In genomic region chr5:80411589-80412219, GRCh38 we compare ENCODE assay signal across 30 cellular contexts. TPM values are rescaled to one million over a fixed set of nuclear protein-coding genes. Genes with fewer than 3 reads are reported as not detected.
DNase-seq lines count a peak whose midpoint lies in the region; ATAC-seq, FAIRE-seq and TF ChIP-seq lines count a peak whose summit lies in the region.
"Had no signal": no experiment of that assay in that cellular context is flagged by ENCODE, and none has a peak within 500 bp of the region (broad histone marks: within the 10 kb centered on the region; RNA-seq: fewer than 3 reads in every experiment).

No MANE protein-coding gene starts in this region.

- H3K9me3 ChIP-seq in left ventricle myocardium inferior (replicated peaks), result no peaks in the 10 kb centered on the region
- H3K9me3 ChIP-seq in heart left ventricle, result no peaks in the 10 kb centered on the region
- no peaks in the 10 kb centered on the region for H3K9me3 ChIP-seq in astrocyte (ENCODE audit: insufficient read depth, low read depth, low read length)
- no peaks in the 10 kb centered on the region for H3K9me3 ChIP-seq in mesenchymal stem cell (ENCODE audit: control insufficient read depth, low read length)
- H3K9me3 ChIP-seq in neuronal stem cell (replicated peaks in 1 of 2; ENCODE audit: control insufficient read depth in 2 of 2, insufficient read depth in 1 of 2, low read depth in 1 of 2, low read length in 2 of 2), result peaks cover 0 to 6% of the 10 kb centered on the region in 2 donors
- H3K9me3 ChIP-seq: ascending aorta, BE2C had no signal

- H2AFZ ChIP-seq in astrocyte (ENCODE audit: low read depth, low read length), result no peak overlapping the region
- H2AFZ ChIP-seq in mesenchymal stem cell (ENCODE audit: low read depth, low read length), result no peak overlapping the region
- no peak overlapping the region for H2AFZ ChIP-seq in neuronal stem cell (ENCODE audit: low read length)

- H3K27ac ChIP-seq in left ventricle myocardium inferior (replicated peaks), result peak overlapping the region; percentile 32
- peak overlapping the region in 2 of 12 donors; percentile 6 to 8 for H3K27ac ChIP-seq in heart left ventricle
- no peak overlapping the region for H3K27ac ChIP-seq in astrocyte (ENCODE audit: low read depth, low read length)
- no peak overlapping the region for H3K27ac ChIP-seq in mesenchymal stem cell (ENCODE audit: low read length, poor library complexity, severe bottlenecking)
- no peak overlapping the region for H3K27ac ChIP-seq in neuronal stem cell (replicated peaks; ENCODE audit: low read length)
- H3K27ac ChIP-seq: ascending aorta, epithelial cell of prostate had no signal

- H3K4me2 ChIP-seq in astrocyte (ENCODE audit: low read length) (no peak overlapping the region), mesenchymal stem cell (ENCODE audit: low read length, poor library complexity, severe bottlenecking) (no peak overlapping the region), neuronal stem cell (ENCODE audit: insufficient read depth, low read length, poor library complexity, severe bottlenecking) (no peak overlapping the region)

- H3K4me3 ChIP-seq in left ventricle myocardium inferior, result peak overlapping the region; percentile 2
- no peak overlapping the region for H3K4me3 ChIP-seq in heart left ventricle
- H3K4me3 ChIP-seq in astrocyte (ENCODE audit: insufficient read depth, low read depth, low read length), result no peak overlapping the region
- no peak overlapping the region for H3K4me3 ChIP-seq in mesenchymal stem cell (ENCODE audit: insufficient read depth in 1 of 2, low read depth in 1 of 2, low read length in 2 of 2)
- H3K4me3 ChIP-seq in neuronal stem cell (ENCODE audit: low read length in 2 of 2), result no peak overlapping the region
- H3K4me3 ChIP-seq: ascending aorta had no signal

- no peak overlapping the region for H2BK5ac ChIP-seq in mesenchymal stem cell (ENCODE audit: low read depth, low read length, poor library complexity, severe bottlenecking)
- no peak overlapping the region for H2BK5ac ChIP-seq in neuronal stem cell (ENCODE audit: low read length)

- H3K27ac Mint-ChIP-seq in astrocyte (ENCODE audit: unreplicated experiment) (no peak overlapping the region), type B pancreatic cell (no peak overlapping the region)
- H3K27ac Mint-ChIP-seq: activated CD4-positive, alpha-beta memory T cell treated with anti-CD3 and anti-CD28 coated beads, Interleukin-2, amount 10 ng/mL, durations not matched to agents 7 days and 5 days; activated naive CD8-positive, alpha-beta T cell treated with anti-CD3 and anti-CD28 coated beads for 36 hours; stimulated activated naive CD8-positive, alpha-beta T cell treated with anti-CD3 and anti-CD28 coated beads, Interleukin-15, Interleukin-2, amounts not matched to agents 100 ng/mL and 50 ng/mL, for 24 hours had no signal

- H3K14ac ChIP-seq in mesenchymal stem cell (ENCODE audit: low read length in 2 of 2) (no peak overlapping the region), neuronal stem cell (ENCODE audit: low read length) (no peak overlapping the region)

- intact Hi-C loops in left ventricle myocardium inferior (cut with micrococcal nuclease) (no loop called here), heart left ventricle (cut with DNase I) (no loop called here)

- WGBS in heart left ventricle, 4 donors, result 58 to 60% (median 59%) methylated on average over 3 of the region's 3 CpGs
- WGBS in mesenchymal stem cell, result 73% methylated on average over 3 of the region's 3 CpGs
- WGBS in neuronal stem cell (ENCODE audit: extremely low coverage in 2 of 2, insufficient read length in 2 of 2, insufficient replicate concordance in 1 of 2), 2 donors, result no CpG with 5 or more reads among the region's 3 CpGs

- H2BK12ac ChIP-seq in mesenchymal stem cell (ENCODE audit: low read length in 2 of 2), result no peak overlapping the region
- no peak overlapping the region for H2BK12ac ChIP-seq in neuronal stem cell (ENCODE audit: low read length)

- FAIRE-seq in astrocyte (lab: Jason Lieb, UNC), result no peak

- H3K23ac ChIP-seq in mesenchymal stem cell (ENCODE audit: low read length in 2 of 2) (no peak overlapping the region), neuronal stem cell (ENCODE audit: low read depth, low read length, poor library complexity) (no peak overlapping the region)

- H2BK120ac ChIP-seq in mesenchymal stem cell (ENCODE audit: low read depth, low read length) (no peak overlapping the region), neuronal stem cell (ENCODE audit: low read depth, low read length) (no peak overlapping the region)

- H3K4ac ChIP-seq in mesenchymal stem cell (ENCODE audit: low read depth in 1 of 2, low read length in 2 of 2), result no peak overlapping the region
- H3K4ac ChIP-seq in neuronal stem cell (ENCODE audit: low read length), result no peak overlapping the region

- peaks cover 20% of the 10 kb centered on the region for H3K4me1 Mint-ChIP-seq in astrocyte (ENCODE audit: low read depth, unreplicated experiment)
- peaks cover 24% of the 10 kb centered on the region for H3K4me1 Mint-ChIP-seq in type B pancreatic cell (ENCODE audit: unreplicated experiment)

- H2BK15ac ChIP-seq in mesenchymal stem cell (ENCODE audit: low read depth, poor library complexity, severe bottlenecking) (no peak overlapping the region), neuronal stem cell (ENCODE audit: low read length) (no peak overlapping the region)

- H3K36me3 ChIP-seq in left ventricle myocardium inferior (no peaks in the 10 kb centered on the region), heart left ventricle (peaks cover 0 to 17% (median 0%) of the 10 kb centered on the region in 9 donors), astrocyte (ENCODE audit: insufficient read depth, low read length) (no peaks in the 10 kb centered on the region), mesenchymal stem cell (ENCODE audit: control insufficient read depth in 1 of 2, insufficient read depth in 2 of 2, low read depth in 1 of 2, low read length in 2 of 2) (peaks cover 0 to 7% of the 10 kb centered on the region in 2 experiments), neuronal stem cell (replicated peaks in 1 of 2; ENCODE audit: control insufficient read depth in 2 of 2, insufficient read depth in 2 of 2, low read length in 2 of 2) (peaks cover 0 to 38% of the 10 kb centered on the region in 2 donors)
- H3K36me3 ChIP-seq: ascending aorta had no signal

- H3K4me1 ChIP-seq in left ventricle myocardium inferior, result peaks cover 48% of the 10 kb centered on the region
- H3K4me1 ChIP-seq in heart left ventricle, result peaks cover 0 to 39% (median 28%) of the 10 kb centered on the region in 12 donors
- peaks cover 3% of the 10 kb centered on the region for H3K4me1 ChIP-seq in astrocyte (ENCODE audit: insufficient read depth, low read length)
- peaks cover 1% of the 10 kb centered on the region for H3K4me1 ChIP-seq in mesenchymal stem cell (ENCODE audit: control insufficient read depth, insufficient read depth, low read depth, low read length)
- H3K4me1 ChIP-seq in neuronal stem cell (ENCODE audit: control insufficient read depth in 2 of 2, insufficient read depth in 1 of 2, low read depth in 1 of 2, low read length in 2 of 2), result peaks cover 0 to 1% of the 10 kb centered on the region in 2 donors

- TF ChIP-seq CTCF in left ventricle myocardium inferior (IDR thresholded peaks at IDR 0.05; ENCODE audit: borderline replicate concordance) (no peak), heart left ventricle (IDR thresholded peaks at IDR 0.05) (no peak), astrocyte (IDR thresholded peaks at IDR 0.05; ENCODE audit: insufficient read depth, low read depth, low read length) (no peak), type B pancreatic cell (conservative IDR thresholded peaks at IDR 0.05) (no peak)

- H3K4me3 Mint-ChIP-seq in astrocyte (ENCODE audit: unreplicated experiment) (no peak overlapping the region), type B pancreatic cell (peak overlapping the region; percentile 55)
- H3K4me3 Mint-ChIP-seq: activated CD4-positive, alpha-beta memory T cell treated with anti-CD3 and anti-CD28 coated beads, Interleukin-2, amount 10 ng/mL, durations not matched to agents 7 days and 5 days; activated naive CD8-positive, alpha-beta T cell treated with anti-CD3 and anti-CD28 coated beads for 36 hours; immature natural killer cell; natural killer cell treated with Interleukin-12 subunit alpha and Interleukin-12 subunit beta and Interleukin-15 and Interleukin-18, amount 100 ng/mL, for 72 hours; stimulated activated naive CD8-positive, alpha-beta T cell treated with anti-CD3 and anti-CD28 coated beads, Interleukin-15, Interleukin-2, amounts not matched to agents 100 ng/mL and 50 ng/mL, for 24 hours had no signal

- DNase-seq in left ventricle myocardium inferior (no peak), heart left ventricle (no peak), astrocyte (ENCODE audit: low read depth) (peak; percentile 11), mesenchymal stem cell (peak; percentile 9), type B pancreatic cell (ENCODE audit: extremely low spot score, unreplicated experiment) (no peak), NCI-H345 treated with DMSO at 0.1 percent for 48 hours (lab: John Stamatoyannopoulos, UW; ENCODE audit: unreplicated experiment) (no peak), neuronal stem cell (ENCODE audit: low spot score) (no peak)
- no peak for DNase-seq in activated CD4-positive, alpha-beta T cell treated with anti-CD3 and anti-CD28 coated beads for 1 hour
- DNase-seq: activated CD4-positive, alpha-beta memory T cell treated with anti-CD3 and anti-CD28 coated beads, Interleukin-2, amount 10 ng/mL, durations not matched to agents 7 days and 5 days; activated effector memory CD4-positive, alpha-beta T cell treated with Interleukin-2 at 50 U/mL for 16 hours; activated naive CD8-positive, alpha-beta T cell treated with anti-CD3 and anti-CD28 coated beads for 36 hours; BE2C; COR-L47; foreskin fibroblast; immature natural killer cell; Kasumi-1; midbrain; NCI-H1048; NCI-H187; NCI-H774; posterior cingulate gyrus; T-helper 1 cell had no signal

- H3K27me3 Mint-ChIP-seq in astrocyte (ENCODE audit: low read depth, unreplicated experiment) (no peaks in the 10 kb centered on the region), type B pancreatic cell (no peaks in the 10 kb centered on the region)
- H3K27me3 Mint-ChIP-seq: activated CD4-positive, alpha-beta memory T cell treated with anti-CD3 and anti-CD28 coated beads, Interleukin-2, amount 10 ng/mL, durations not matched to agents 7 days and 5 days; activated naive CD8-positive, alpha-beta T cell treated with anti-CD3 and anti-CD28 coated beads for 36 hours; natural killer cell treated with Interleukin-12 subunit alpha and Interleukin-12 subunit beta and Interleukin-15 and Interleukin-18, amount 100 ng/mL, for 72 hours; stimulated activated naive CD8-positive, alpha-beta T cell treated with anti-CD3 and anti-CD28 coated beads, Interleukin-15, Interleukin-2, amounts not matched to agents 100 ng/mL and 50 ng/mL, for 24 hours had no signal

- no peak overlapping the region for H4K8ac ChIP-seq in mesenchymal stem cell (ENCODE audit: low read length)
- H4K8ac ChIP-seq in neuronal stem cell (ENCODE audit: low read depth, low read length), result no peak overlapping the region

- H3K27me3 ChIP-seq in left ventricle myocardium inferior (ENCODE audit: low read depth) (no peaks in the 10 kb centered on the region), heart left ventricle (no peaks in the 10 kb centered on the region), astrocyte (ENCODE audit: insufficient read depth, low read length) (no peaks in the 10 kb centered on the region), mesenchymal stem cell (ENCODE audit: control insufficient read depth in 1 of 2, insufficient read depth in 1 of 2, low read length in 2 of 2) (no peaks in the 10 kb centered on the region), neuronal stem cell (ENCODE audit: control insufficient read depth in 3 of 3, insufficient read depth in 3 of 3, low read depth in 1 of 3, low read length in 3 of 3) (no peaks in the 10 kb centered on the region)
- H3K27me3 ChIP-seq: ascending aorta, BE2C had no signal

- H3K79me1 ChIP-seq in mesenchymal stem cell (replicated peaks; ENCODE audit: low read length, poor library complexity, severe bottlenecking), result peaks cover 8% of the 10 kb centered on the region
- H3K79me1 ChIP-seq in neuronal stem cell (ENCODE audit: low read depth, low read length), result peaks cover 3% of the 10 kb centered on the region

- H3K9ac ChIP-seq in astrocyte (ENCODE audit: low read length), result no peak overlapping the region
- no peak overlapping the region for H3K9ac ChIP-seq in mesenchymal stem cell (ENCODE audit: low read length)
- H3K9ac ChIP-seq in neuronal stem cell (ENCODE audit: low read depth, low read length, poor library complexity), result no peak overlapping the region

- no peaks in the 10 kb centered on the region for H3K36me3 Mint-ChIP-seq in astrocyte (ENCODE audit: low read depth, unreplicated experiment)
- peaks cover 29% of the 10 kb centered on the region for H3K36me3 Mint-ChIP-seq in type B pancreatic cell
- H3K36me3 Mint-ChIP-seq: natural killer cell treated with Interleukin-12 subunit alpha and Interleukin-12 subunit beta and Interleukin-15 and Interleukin-18, amount 100 ng/mL, for 72 hours had no signal

- peaks cover 15% of the 10 kb centered on the region for H4K20me1 ChIP-seq in astrocyte (ENCODE audit: insufficient read depth, low read length)

- no peak for ATAC-seq in heart left ventricle
- ATAC-seq: activated CD4-positive, CD25-positive, alpha-beta regulatory T cell treated with anti-CD3 and anti-CD28 coated beads, Interleukin-2, amount 50 U/mL, for 24 hours; left lobe of liver; natural killer cell treated with Interleukin-12 subunit alpha and Interleukin-12 subunit beta and Interleukin-15 and Interleukin-18, amount 100 ng/mL, for 72 hours; Right ventricle myocardium inferior; sciatic nerve had no signal

- H3K79me2 ChIP-seq in astrocyte (ENCODE audit: insufficient read depth, low read length), result peaks cover 81% of the 10 kb centered on the region

- TF ChIP-seq POLR2A in heart left ventricle (IDR thresholded peaks at IDR 0.05), result no peak

- H2AK5ac ChIP-seq in mesenchymal stem cell (ENCODE audit: low read length, severe bottlenecking) (no peak overlapping the region), neuronal stem cell (ENCODE audit: low read depth, low read length) (no peak overlapping the region)

- H3K18ac ChIP-seq in mesenchymal stem cell (ENCODE audit: low read depth in 1 of 2, low read length in 2 of 2), result no peak overlapping the region
- no peak overlapping the region for H3K18ac ChIP-seq in neuronal stem cell (ENCODE audit: low read length)

- H3K9me3 Mint-ChIP-seq in astrocyte (ENCODE audit: unreplicated experiment), result peaks cover 2% of the 10 kb centered on the region
- H3K9me3 Mint-ChIP-seq in type B pancreatic cell, result no peaks in the 10 kb centered on the region
- H3K9me3 Mint-ChIP-seq: activated CD4-positive, alpha-beta memory T cell treated with anti-CD3 and anti-CD28 coated beads, Interleukin-2, amount 10 ng/mL, durations not matched to agents 7 days and 5 days; activated naive CD8-positive, alpha-beta T cell treated with anti-CD3 and anti-CD28 coated beads for 36 hours; immature natural killer cell; stimulated activated naive CD8-positive, alpha-beta T cell treated with anti-CD3 and anti-CD28 coated beads, Interleukin-15, Interleukin-2, amounts not matched to agents 100 ng/mL and 50 ng/mL, for 24 hours had no signal

- H4K91ac ChIP-seq in mesenchymal stem cell (ENCODE audit: low read length) (no peak overlapping the region), neuronal stem cell (ENCODE audit: low read depth, low read length, poor library complexity) (no peak overlapping the region)

RNA-seq across cellular contexts. Expression of gene ZFYVE16, which starts 3.8 kb away (rescaled TPM):
- total RNA-seq in left ventricle myocardium inferior (36.9 TPM), heart left ventricle (10 to 100 TPM; 16.1 to 53.2 (median 39.2) TPM), astrocyte (48.5 and 48.8 TPM in 2 replicates), type B pancreatic cell (ENCODE audit: low replicate concordance) (42.2 and 55.0 TPM in 2 replicates)
- polyA plus RNA-seq in heart left ventricle, result 10 to 100 TPM; 10.3 to 17.8 TPM
- polyA plus RNA-seq in mesenchymal stem cell (2013, experiment 1 of 2), result 18.6 TPM
- polyA plus RNA-seq in mesenchymal stem cell (2013, experiment 2 of 2), result 15.6 TPM
- polyA plus RNA-seq in neuronal stem cell (2013, experiment 1 of 2), result 28.6 TPM
- polyA plus RNA-seq in neuronal stem cell (2013, experiment 2 of 2), result 27.9 TPM

Comparison
In these comparisons a context has a peak if more than half of its experiments do, and no peak if none do; other contexts are left out.
1. DNase-seq: peak in astrocyte (single experiment) and mesenchymal stem cell (single experiment); none in left ventricle myocardium inferior (single experiment), heart left ventricle (0 of 5), type B pancreatic cell (single experiment), activated CD4-positive, alpha-beta T cell treated with anti-CD3 and anti-CD28 coated beads for 1 hour (single experiment), NCI-H345 treated with DMSO at 0.1 percent for 48 hours (single experiment) and neuronal stem cell (single experiment).